ENCODE assay signal across 1 cellular context in the genomic region with DNA sequence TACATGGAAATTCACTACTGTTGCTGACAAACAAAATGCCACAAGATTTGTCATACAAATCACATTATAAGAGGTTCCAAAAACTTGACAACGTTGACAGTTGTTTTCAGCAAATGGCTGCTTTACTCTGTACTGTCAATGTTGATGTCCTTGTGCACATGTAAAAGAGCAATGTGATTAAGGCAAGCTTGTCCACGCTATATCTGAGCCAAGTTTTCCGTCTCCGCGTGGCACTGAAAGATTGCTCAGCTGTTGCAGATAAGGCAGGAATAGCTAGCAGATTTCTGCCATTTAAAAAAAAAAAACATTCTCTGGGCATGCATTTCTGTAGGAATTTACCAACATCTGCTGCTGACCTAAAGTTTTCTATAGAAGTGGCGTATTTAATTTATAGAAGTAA.
TF ChIP-seq lines count a peak whose summit lies in the region.

No MANE protein-coding gene starts in this region.

TF ChIP-seq in K562, 482 proteins besides CTCF, POLR2A, EP300 and RAD21 (continued from another document and continues in another):
- TF ChIP-seq ZNF444 (CRISPR knock-in tag; IDR thresholded peaks at IDR 0.05) (no peak), TCF7 (IDR thresholded peaks at IDR 0.05; ENCODE audit: borderline replicate concordance) (no peak), EP400 (IDR thresholded peaks at IDR 0.05) (0 out of 2 replicates have a peak, but pooled peaks have one; percentile 39), LARP7 (IDR thresholded peaks at IDR 0.05) (no peak), ZNF780A (CRISPR knock-in tag; IDR thresholded peaks at IDR 0.05) (no peak), ELF4 (CRISPR knock-in tag; IDR thresholded peaks at IDR 0.05) (no peak), NCOR1 (IDR thresholded peaks at IDR 0.05) (peak; percentile 69), KDM1A (IDR thresholded peaks at IDR 0.05) (peak; percentile 54 to 72), ZNF586 (CRISPR knock-in tag; conservative IDR thresholded peaks at IDR 0.05) (no peak), HNRNPH1 (optimal IDR thresholded peaks at IDR 0.05; ENCODE audit: low read depth, low read length) (no peak), CREM (IDR thresholded peaks at IDR 0.05; ENCODE audit: low read depth) (0 out of 2 replicates have a peak, but pooled peaks have one; percentile 18), DMBX1 (CRISPR knock-in tag; IDR thresholded peaks at IDR 0.05; ENCODE audit: borderline replicate concordance) (0 out of 2 replicates have a peak, but pooled peaks have one; percentile 65), ZNF707 (CRISPR knock-in tag; conservative IDR thresholded peaks at IDR 0.05) (no peak), COPS2 (conservative IDR thresholded peaks at IDR 0.05) (no peak), SMARCC2 (IDR thresholded peaks at IDR 0.05; ENCODE audit: low read depth) (no peak), IRF2 (CRISPR knock-in tag; IDR thresholded peaks at IDR 0.05) (no peak), HMGN3 (IDR thresholded peaks at IDR 0.05; ENCODE audit: borderline replicate concordance, extremely low read depth, insufficient read length, low read depth, low read length) (no peak), CBX3 (IDR thresholded peaks at IDR 0.05; ENCODE audit: borderline replicate concordance in 1 of 2, low read length in 2 of 2) (peak in 1 of 2 experiments; percentile 13; a peak in 1 of 3 replicates), CBFA2T2 (conservative IDR thresholded peaks at IDR 0.05) (peak; percentile 79), EWSR1 (IDR thresholded peaks at IDR 0.05; ENCODE audit: borderline replicate concordance, low read depth, partially characterized antibody) (no peak), KAT7 (CRISPR knock-in tag; IDR thresholded peaks at IDR 0.05; ENCODE audit: borderline replicate concordance) (no peak), CBFA2T3 (IDR thresholded peaks at IDR 0.05) (peak; percentile 88), ZNF408 (CRISPR knock-in tag; IDR thresholded peaks at IDR 0.05; ENCODE audit: low read depth) (no peak), SMAD4 (CRISPR knock-in tag; conservative IDR thresholded peaks at IDR 0.05) (peak; percentile 59; the same call in 1 of the 2 replicates), NBN (IDR thresholded peaks at IDR 0.05; ENCODE audit: low read depth) (no peak), POLR2B (IDR thresholded peaks at IDR 0.05; ENCODE audit: low read depth, partially characterized antibody) (no peak), ILF3 (IDR thresholded peaks at IDR 0.05; ENCODE audit: borderline replicate concordance) (no peak), TCF3 (CRISPR knock-in tag; IDR thresholded peaks at IDR 0.05) (peak; percentile 84), FOSL1 (tag; conservative IDR thresholded peaks at IDR 0.05) (peak; percentile 65), SMARCE1 (IDR thresholded peaks at IDR 0.05) (peak; percentile 51; the same call in 1 of the 2 replicates), SMC3 (conservative IDR thresholded peaks at IDR 0.05; ENCODE audit: insufficient read depth, low read depth, low read length) (no peak), ZNF384 (IDR thresholded peaks at IDR 0.05; ENCODE audit: low read depth, low read length) (peak; percentile 85), CREB1 (IDR thresholded peaks at IDR 0.05) (0 out of 2 replicates have a peak, but pooled peaks have one; percentile 24), CREB1 (CRISPR knock-in tag; IDR thresholded peaks at IDR 0.05) (no peak), KDM5B (IDR thresholded peaks at IDR 0.05; ENCODE audit: insufficient replicate concordance, low read depth, low read length) (no peak), SAFB (IDR thresholded peaks at IDR 0.05; ENCODE audit: borderline replicate concordance, low read depth, low read length) (no peak)
- TF ChIP-seq, protein P1, sequence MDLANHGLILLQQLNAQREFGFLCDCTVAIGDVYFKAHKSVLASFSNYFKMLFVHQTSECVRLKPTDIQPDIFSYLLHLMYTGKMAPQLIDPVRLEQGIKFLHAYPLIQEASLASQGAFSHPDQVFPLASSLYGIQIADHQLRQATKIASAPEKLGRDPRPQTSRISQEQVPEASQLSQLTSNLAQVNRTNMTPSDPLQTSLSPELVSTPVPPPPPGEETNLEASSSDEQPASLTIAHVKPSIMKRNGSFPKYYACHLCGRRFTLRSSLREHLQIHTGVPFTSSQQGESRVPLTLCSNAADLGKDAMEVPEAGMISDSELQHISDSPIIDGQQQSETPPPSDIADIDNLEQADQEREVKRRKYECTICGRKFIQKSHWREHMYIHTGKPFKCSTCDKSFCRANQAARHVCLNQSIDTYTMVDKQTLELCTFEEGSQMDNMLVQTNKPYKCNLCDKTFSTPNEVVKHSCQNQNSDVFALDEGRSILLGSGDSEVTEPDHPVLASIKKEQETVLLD (IDR thresholded peaks at IDR 0.05) = 0 out of 2 replicates have a peak, but pooled peaks have one; percentile 15
- TF ChIP-seq, protein P2, sequence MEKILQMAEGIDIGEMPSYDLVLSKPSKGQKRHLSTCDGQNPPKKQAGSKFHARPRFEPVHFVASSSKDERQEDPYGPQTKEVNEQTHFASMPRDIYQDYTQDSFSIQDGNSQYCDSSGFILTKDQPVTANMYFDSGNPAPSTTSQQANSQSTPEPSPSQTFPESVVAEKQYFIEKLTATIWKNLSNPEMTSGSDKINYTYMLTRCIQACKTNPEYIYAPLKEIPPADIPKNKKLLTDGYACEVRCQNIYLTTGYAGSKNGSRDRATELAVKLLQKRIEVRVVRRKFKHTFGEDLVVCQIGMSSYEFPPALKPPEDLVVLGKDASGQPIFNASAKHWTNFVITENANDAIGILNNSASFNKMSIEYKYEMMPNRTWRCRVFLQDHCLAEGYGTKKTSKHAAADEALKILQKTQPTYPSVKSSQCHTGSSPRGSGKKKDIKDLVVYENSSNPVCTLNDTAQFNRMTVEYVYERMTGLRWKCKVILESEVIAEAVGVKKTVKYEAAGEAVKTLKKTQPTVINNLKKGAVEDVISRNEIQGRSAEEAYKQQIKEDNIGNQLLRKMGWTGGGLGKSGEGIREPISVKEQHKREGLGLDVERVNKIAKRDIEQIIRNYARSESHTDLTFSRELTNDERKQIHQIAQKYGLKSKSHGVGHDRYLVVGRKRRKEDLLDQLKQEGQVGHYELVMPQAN (IDR thresholded peaks at IDR 0.05; ENCODE audit: borderline replicate concordance) = no peak
- TF ChIP-seq, protein P3, sequence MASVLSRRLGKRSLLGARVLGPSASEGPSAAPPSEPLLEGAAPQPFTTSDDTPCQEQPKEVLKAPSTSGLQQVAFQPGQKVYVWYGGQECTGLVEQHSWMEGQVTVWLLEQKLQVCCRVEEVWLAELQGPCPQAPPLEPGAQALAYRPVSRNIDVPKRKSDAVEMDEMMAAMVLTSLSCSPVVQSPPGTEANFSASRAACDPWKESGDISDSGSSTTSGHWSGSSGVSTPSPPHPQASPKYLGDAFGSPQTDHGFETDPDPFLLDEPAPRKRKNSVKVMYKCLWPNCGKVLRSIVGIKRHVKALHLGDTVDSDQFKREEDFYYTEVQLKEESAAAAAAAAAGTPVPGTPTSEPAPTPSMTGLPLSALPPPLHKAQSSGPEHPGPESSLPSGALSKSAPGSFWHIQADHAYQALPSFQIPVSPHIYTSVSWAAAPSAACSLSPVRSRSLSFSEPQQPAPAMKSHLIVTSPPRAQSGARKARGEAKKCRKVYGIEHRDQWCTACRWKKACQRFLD (CRISPR knock-in tag; IDR thresholded peaks at IDR 0.05) = no peak
- TF ChIP-seq, protein P4, sequence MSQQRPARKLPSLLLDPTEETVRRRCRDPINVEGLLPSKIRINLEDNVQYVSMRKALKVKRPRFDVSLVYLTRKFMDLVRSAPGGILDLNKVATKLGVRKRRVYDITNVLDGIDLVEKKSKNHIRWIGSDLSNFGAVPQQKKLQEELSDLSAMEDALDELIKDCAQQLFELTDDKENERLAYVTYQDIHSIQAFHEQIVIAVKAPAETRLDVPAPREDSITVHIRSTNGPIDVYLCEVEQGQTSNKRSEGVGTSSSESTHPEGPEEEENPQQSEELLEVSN (IDR thresholded peaks at IDR 0.05; ENCODE audit: borderline replicate concordance in 1 of 2, extremely low read depth in 1 of 2, insufficient read depth in 1 of 2, insufficient read length in 1 of 2, low read depth in 1 of 2, low read length in 1 of 2, poor library complexity in 1 of 2, severe bottlenecking in 1 of 2) = peak in 1 of 2 experiments; percentile 22
- TF ChIP-seq, protein P5, sequence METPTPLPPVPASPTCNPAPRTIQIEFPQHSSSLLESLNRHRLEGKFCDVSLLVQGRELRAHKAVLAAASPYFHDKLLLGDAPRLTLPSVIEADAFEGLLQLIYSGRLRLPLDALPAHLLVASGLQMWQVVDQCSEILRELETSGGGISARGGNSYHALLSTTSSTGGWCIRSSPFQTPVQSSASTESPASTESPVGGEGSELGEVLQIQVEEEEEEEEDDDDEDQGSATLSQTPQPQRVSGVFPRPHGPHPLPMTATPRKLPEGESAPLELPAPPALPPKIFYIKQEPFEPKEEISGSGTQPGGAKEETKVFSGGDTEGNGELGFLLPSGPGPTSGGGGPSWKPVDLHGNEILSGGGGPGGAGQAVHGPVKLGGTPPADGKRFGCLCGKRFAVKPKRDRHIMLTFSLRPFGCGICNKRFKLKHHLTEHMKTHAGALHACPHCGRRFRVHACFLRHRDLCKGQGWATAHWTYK (CRISPR knock-in tag; IDR thresholded peaks at IDR 0.05) = 0 out of 2 replicates have a peak, but pooled peaks have one; percentile 28
- TF ChIP-seq, protein P6, sequence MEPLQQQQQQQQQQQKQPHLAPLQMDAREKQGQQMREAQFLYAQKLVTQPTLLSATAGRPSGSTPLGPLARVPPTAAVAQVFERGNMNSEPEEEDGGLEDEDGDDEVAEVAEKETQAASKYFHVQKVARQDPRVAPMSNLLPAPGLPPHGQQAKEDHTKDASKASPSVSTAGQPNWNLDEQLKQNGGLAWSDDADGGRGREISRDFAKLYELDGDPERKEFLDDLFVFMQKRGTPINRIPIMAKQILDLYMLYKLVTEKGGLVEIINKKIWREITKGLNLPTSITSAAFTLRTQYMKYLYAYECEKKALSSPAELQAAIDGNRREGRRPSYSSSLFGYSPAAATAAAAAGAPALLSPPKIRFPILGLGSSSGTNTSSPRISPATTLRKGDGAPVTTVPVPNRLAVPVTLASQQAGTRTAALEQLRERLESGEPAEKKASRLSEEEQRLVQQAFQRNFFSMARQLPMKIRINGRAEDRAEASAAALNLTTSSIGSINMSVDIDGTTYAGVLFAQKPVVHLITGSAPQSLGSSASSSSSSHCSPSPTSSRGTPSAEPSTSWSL (CRISPR knock-in tag; IDR thresholded peaks at IDR 0.05; ENCODE audit: borderline replicate concordance) = no peak
- TF ChIP-seq, protein P7, sequence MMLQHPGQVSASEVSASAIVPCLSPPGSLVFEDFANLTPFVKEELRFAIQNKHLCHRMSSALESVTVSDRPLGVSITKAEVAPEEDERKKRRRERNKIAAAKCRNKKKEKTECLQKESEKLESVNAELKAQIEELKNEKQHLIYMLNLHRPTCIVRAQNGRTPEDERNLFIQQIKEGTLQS (IDR thresholded peaks at IDR 0.05) = no peak
- TF ChIP-seq, protein P7 (CRISPR knock-in tag; conservative IDR thresholded peaks at IDR 0.05) = no peak
- TF ChIP-seq, protein P8, sequence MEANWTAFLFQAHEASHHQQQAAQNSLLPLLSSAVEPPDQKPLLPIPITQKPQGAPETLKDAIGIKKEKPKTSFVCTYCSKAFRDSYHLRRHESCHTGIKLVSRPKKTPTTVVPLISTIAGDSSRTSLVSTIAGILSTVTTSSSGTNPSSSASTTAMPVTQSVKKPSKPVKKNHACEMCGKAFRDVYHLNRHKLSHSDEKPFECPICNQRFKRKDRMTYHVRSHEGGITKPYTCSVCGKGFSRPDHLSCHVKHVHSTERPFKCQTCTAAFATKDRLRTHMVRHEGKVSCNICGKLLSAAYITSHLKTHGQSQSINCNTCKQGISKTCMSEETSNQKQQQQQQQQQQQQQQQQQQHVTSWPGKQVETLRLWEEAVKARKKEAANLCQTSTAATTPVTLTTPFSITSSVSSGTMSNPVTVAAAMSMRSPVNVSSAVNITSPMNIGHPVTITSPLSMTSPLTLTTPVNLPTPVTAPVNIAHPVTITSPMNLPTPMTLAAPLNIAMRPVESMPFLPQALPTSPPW (CRISPR knock-in tag; IDR thresholded peaks at IDR 0.05) = peak; percentile 20; the same call in 1 of the 2 replicates
- TF ChIP-seq, protein P9, sequence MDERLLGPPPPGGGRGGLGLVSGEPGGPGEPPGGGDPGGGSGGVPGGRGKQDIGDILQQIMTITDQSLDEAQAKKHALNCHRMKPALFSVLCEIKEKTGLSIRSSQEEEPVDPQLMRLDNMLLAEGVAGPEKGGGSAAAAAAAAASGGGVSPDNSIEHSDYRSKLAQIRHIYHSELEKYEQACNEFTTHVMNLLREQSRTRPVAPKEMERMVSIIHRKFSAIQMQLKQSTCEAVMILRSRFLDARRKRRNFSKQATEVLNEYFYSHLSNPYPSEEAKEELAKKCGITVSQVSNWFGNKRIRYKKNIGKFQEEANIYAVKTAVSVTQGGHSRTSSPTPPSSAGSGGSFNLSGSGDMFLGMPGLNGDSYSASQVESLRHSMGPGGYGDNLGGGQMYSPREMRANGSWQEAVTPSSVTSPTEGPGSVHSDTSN (CRISPR knock-in tag; IDR thresholded peaks at IDR 0.05; ENCODE audit: low read depth) = no peak
- TF ChIP-seq, protein P9 (tag; conservative IDR thresholded peaks at IDR 0.05; ENCODE audit: low read depth) = peak; percentile 53
- TF ChIP-seq, protein P10, sequence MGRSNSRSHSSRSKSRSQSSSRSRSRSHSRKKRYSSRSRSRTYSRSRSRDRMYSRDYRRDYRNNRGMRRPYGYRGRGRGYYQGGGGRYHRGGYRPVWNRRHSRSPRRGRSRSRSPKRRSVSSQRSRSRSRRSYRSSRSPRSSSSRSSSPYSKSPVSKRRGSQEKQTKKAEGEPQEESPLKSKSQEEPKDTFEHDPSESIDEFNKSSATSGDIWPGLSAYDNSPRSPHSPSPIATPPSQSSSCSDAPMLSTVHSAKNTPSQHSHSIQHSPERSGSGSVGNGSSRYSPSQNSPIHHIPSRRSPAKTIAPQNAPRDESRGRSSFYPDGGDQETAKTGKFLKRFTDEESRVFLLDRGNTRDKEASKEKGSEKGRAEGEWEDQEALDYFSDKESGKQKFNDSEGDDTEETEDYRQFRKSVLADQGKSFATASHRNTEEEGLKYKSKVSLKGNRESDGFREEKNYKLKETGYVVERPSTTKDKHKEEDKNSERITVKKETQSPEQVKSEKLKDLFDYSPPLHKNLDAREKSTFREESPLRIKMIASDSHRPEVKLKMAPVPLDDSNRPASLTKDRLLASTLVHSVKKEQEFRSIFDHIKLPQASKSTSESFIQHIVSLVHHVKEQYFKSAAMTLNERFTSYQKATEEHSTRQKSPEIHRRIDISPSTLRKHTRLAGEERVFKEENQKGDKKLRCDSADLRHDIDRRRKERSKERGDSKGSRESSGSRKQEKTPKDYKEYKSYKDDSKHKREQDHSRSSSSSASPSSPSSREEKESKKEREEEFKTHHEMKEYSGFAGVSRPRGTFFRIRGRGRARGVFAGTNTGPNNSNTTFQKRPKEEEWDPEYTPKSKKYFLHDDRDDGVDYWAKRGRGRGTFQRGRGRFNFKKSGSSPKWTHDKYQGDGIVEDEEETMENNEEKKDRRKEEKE (IDR thresholded peaks at IDR 0.05; ENCODE audit: borderline replicate concordance in 1 of 2, control insufficient read depth in 1 of 2, low read depth in 2 of 2, low read length in 1 of 2) = 0 out of 4 replicates have a peak, but pooled peaks of 1 of the 2 experiments have one; percentile 51
